Comparison of ENCODE assay signal across 11 cellular contexts in genomic region chr22:32203181-32204105, GRCh38. TPM values are rescaled to one million over a fixed set of nuclear protein-coding genes. Genes with fewer than 3 reads are reported as not detected.
A peak's percentile ranks its signal among the peaks of the same experiment; 100 is the strongest.
DNase-seq lines count a peak whose midpoint lies in the region; ATAC-seq and TF ChIP-seq lines count a peak whose summit lies in the region.
"Had no signal": no experiment of that assay in that cellular context is flagged by ENCODE, and none has a peak within 500 bp of the region (broad histone marks: within the 10 kb centered on the region; RNA-seq: fewer than 3 reads in every experiment).

No MANE protein-coding gene starts in this region.

- intact Hi-C loops in heart left ventricle (cut with DNase I) = loop anchor here in 6 of 10 donors (2.0 to 10.0 kb wide), 3 partner anchors 61 to 229 kb away; no protein-coding TSS in a partner anchor
- intact Hi-C loops in Right ventricle myocardium inferior (cut with DNase I) = loop anchor here (5.0 kb wide), 1 partner anchor 64 kb away; no protein-coding TSS in a partner anchor

- TF ChIP-seq POLR2A in heart left ventricle (IDR thresholded peaks at IDR 0.05) = no peak

- H3K27ac Mint-ChIP-seq in WTC11 (no peak overlapping the region), type B pancreatic cell (no peak overlapping the region)

- H3K9ac ChIP-seq in iPS-15b (ENCODE audit: low read depth, low read length) = no peak overlapping the region

- H3K9me3 ChIP-seq in heart left ventricle (no peaks in the 10 kb centered on the region), iPS-15b (ENCODE audit: control insufficient read depth, insufficient read depth, low read length) (no peaks in the 10 kb centered on the region)
- H3K9me3 ChIP-seq: neutrophil, SJSA1 had no signal

- H3K27me3 ChIP-seq in heart left ventricle (peaks cover 0 to 26% (median 13%) of the 10 kb centered on the region in 9 donors), iPS-15b (ENCODE audit: control insufficient read depth, insufficient read depth, low read length) (peaks cover 40% of the 10 kb centered on the region)

- TF ChIP-seq CTCF in heart left ventricle (IDR thresholded peaks at IDR 0.05) (no peak), WTC11 (IDR thresholded peaks at IDR 0.05) (no peak), type B pancreatic cell (conservative IDR thresholded peaks at IDR 0.05) (no peak)

- H3K4me3 ChIP-seq in heart left ventricle (peak overlapping the region in 9 of 12 donors; percentile 0 to 43 (median 28)), iPS-15b (ENCODE audit: low read depth, low read length) (peak overlapping the region; percentile 47)
- H3K4me3 ChIP-seq: SJSA1 had no signal

- no peak overlapping the region for H3K27ac ChIP-seq in heart left ventricle
- H3K27ac ChIP-seq: neutrophil, SJSA1 had no signal

- peak in 1 of 4 donors; percentile 19 for ATAC-seq in heart left ventricle
- ATAC-seq in Right ventricle myocardium inferior = no peak
- ATAC-seq in WTC11 = no peak
- no peak for ATAC-seq in GM18498 (IDR thresholded peaks at IDR 0.05; ENCODE audit: unreplicated experiment)

- peaks cover 60% of the 10 kb centered on the region for H3K27me3 Mint-ChIP-seq in WTC11 (ENCODE audit: low read depth)
- H3K27me3 Mint-ChIP-seq in type B pancreatic cell = peaks cover 59% of the 10 kb centered on the region

- H3K4me1 ChIP-seq in heart left ventricle (peaks cover 0 to 22% (median 0%) of the 10 kb centered on the region in 12 donors), iPS-15b (ENCODE audit: control insufficient read depth, insufficient read depth, low read length) (no peaks in the 10 kb centered on the region)
- H3K4me1 ChIP-seq: SJSA1 had no signal

- H3K36me3 ChIP-seq in heart left ventricle = no peaks in the 10 kb centered on the region
- H3K36me3 ChIP-seq in iPS-15b (ENCODE audit: control insufficient read depth, insufficient read depth, low read length) = no peaks in the 10 kb centered on the region
- H3K36me3 ChIP-seq: neutrophil, SJSA1 had no signal

- CTCF ChIA-PET in WTC11 (lab: Charles Lee) = interaction anchor here (0.6 to 3.2 kb wide), 9 partner anchors 15 to 401 kb away, joined by 3 to 16 read pairs (median 4); no protein-coding TSS in a partner anchor

- H3K36me3 Mint-ChIP-seq in WTC11 = no peaks in the 10 kb centered on the region
- no peaks in the 10 kb centered on the region for H3K36me3 Mint-ChIP-seq in type B pancreatic cell

- H3K4me3 Mint-ChIP-seq in WTC11 (peak overlapping the region; percentile 82), type B pancreatic cell (peak overlapping the region; percentile 90)

- DNase-seq in heart left ventricle (no peak), Right ventricle myocardium inferior (ENCODE audit: missing footprints) (no peak), WTC11 (ENCODE audit: low spot score) (peak; percentile 36), type B pancreatic cell (ENCODE audit: extremely low spot score, unreplicated experiment) (no peak), HT-29 (ENCODE audit: low spot score) (no peak), DMS153 (lab: John Stamatoyannopoulos, UW) (no peak)
- DNase-seq: activated gamma-delta T cell treated with Interleukin-2 at 50 U/mL for 16 hours had no signal

- H3K9me3 Mint-ChIP-seq in WTC11 = no peaks in the 10 kb centered on the region
- no peaks in the 10 kb centered on the region for H3K9me3 Mint-ChIP-seq in type B pancreatic cell

- H3K4me1 Mint-ChIP-seq in WTC11 (peaks cover 57% of the 10 kb centered on the region), type B pancreatic cell (ENCODE audit: unreplicated experiment) (peaks cover 13% of the 10 kb centered on the region)

- 28 to 53% (median 41%) methylated on average over 27 to 56 of the region's 56 CpGs for WGBS in heart left ventricle, 4 donors

- POLR2A ChIA-PET in WTC11 (lab: Charles Lee) = no interaction called here

TF ChIP-seq in WTC11, 78 proteins besides CTCF, POLR2A, EP300 and RAD21 (continues in another document):
- no peak for TF ChIP-seq NR2C2 (CRISPR knock-in tag; IDR thresholded peaks at IDR 0.05)
- TF ChIP-seq CREM (CRISPR knock-in tag; IDR thresholded peaks at IDR 0.05) = no peak
- TF ChIP-seq HMGA2 (CRISPR knock-in tag; IDR thresholded peaks at IDR 0.05) = no peak
- TF ChIP-seq OVOL2 (CRISPR knock-in tag; IDR thresholded peaks at IDR 0.05; ENCODE audit: borderline replicate concordance) = no peak
- no peak for TF ChIP-seq TEAD1 (CRISPR knock-in tag; IDR thresholded peaks at IDR 0.05)
- TF ChIP-seq EMX1 (CRISPR knock-in tag; IDR thresholded peaks at IDR 0.05) = no peak
- TF ChIP-seq GABPB1 (CRISPR knock-in tag; IDR thresholded peaks at IDR 0.05) = no peak
- TF ChIP-seq ZNF512 (CRISPR knock-in tag; IDR thresholded peaks at IDR 0.05; ENCODE audit: borderline replicate concordance) = no peak
- TF ChIP-seq TCF7 (CRISPR knock-in tag; IDR thresholded peaks at IDR 0.05; ENCODE audit: low read depth) = no peak
- no peak for TF ChIP-seq FOXK1 (CRISPR knock-in tag; IDR thresholded peaks at IDR 0.05)
- no peak for TF ChIP-seq E2F4 (CRISPR knock-in tag; IDR thresholded peaks at IDR 0.05; ENCODE audit: borderline replicate concordance, low read depth)
- TF ChIP-seq SMAD3 (CRISPR knock-in tag; IDR thresholded peaks at IDR 0.05; ENCODE audit: borderline replicate concordance) = no peak
- TF ChIP-seq ZSCAN18 (CRISPR knock-in tag; IDR thresholded peaks at IDR 0.05) = no peak
- no peak for TF ChIP-seq USF1 (CRISPR knock-in tag; IDR thresholded peaks at IDR 0.05)
- no peak for TF ChIP-seq PREB (CRISPR knock-in tag; IDR thresholded peaks at IDR 0.05; ENCODE audit: borderline replicate concordance)

RNA-seq across cellular contexts. Expression of gene RFPL2, which starts 1.4 kb away (rescaled TPM):
- total RNA-seq in heart left ventricle (not detected), Right ventricle myocardium inferior (not detected), WTC11 (2021) (0.39 to 0.48 TPM (median 0.41 TPM) in 3 replicates), type B pancreatic cell (ENCODE audit: low replicate concordance) (0.43 and 0.69 TPM in 2 replicates)
- polyA plus RNA-seq in heart left ventricle = not detected
- total RNA-seq in HT-29 (2014; rRNA removed; shearing (Covaris generic)) = not detected in 2 replicates
- total RNA-seq: SJSA1 had no signal

RNA-seq across cellular contexts. Expression of gene C22orf42, which starts 44.3 kb away (rescaled TPM):
- total RNA-seq in heart left ventricle = not detected
- not detected for polyA plus RNA-seq in heart left ventricle
- total RNA-seq in Right ventricle myocardium inferior = not detected
- 0.61 to 0.78 TPM (median 0.69 TPM) in 3 replicates for total RNA-seq in WTC11 (2021)
- 2.1 and 4.6 TPM in 2 replicates for total RNA-seq in type B pancreatic cell (ENCODE audit: low replicate concordance)
- not detected in 2 replicates for total RNA-seq in HT-29 (2014; rRNA removed; shearing (Covaris generic))
- total RNA-seq: SJSA1 had no signal

RNA-seq across cellular contexts. Expression of gene SLC5A4, which starts 51.7 kb away (rescaled TPM):
- total RNA-seq in heart left ventricle (1 to 10 TPM in 1 of 9 donors, under 1 TPM in 6, not detected in 2; 0.13 to 1.3 (median 0.28) TPM), Right ventricle myocardium inferior (not detected), WTC11 (2021) (0.09 to 0.37 TPM (median 0.22 TPM) in 3 replicates), type B pancreatic cell (ENCODE audit: low replicate concordance) (0.82 and 1.2 TPM in 2 replicates)
- polyA plus RNA-seq in heart left ventricle = under 1 TPM; 0.12 to 0.34 TPM
- not detected in 2 replicates for total RNA-seq in HT-29 (2014; rRNA removed; shearing (Covaris generic))
- total RNA-seq: SJSA1 had no signal
